Comparison of ENCODE assay signal across 1 cellular context in genomic region chr2:181891966-181892794, GRCh38.
TF ChIP-seq lines count a peak whose summit lies in the region.

No MANE protein-coding gene starts in this region.

TF ChIP-seq in HEK293, 187 proteins besides CTCF, POLR2A, EP300 and RAD21 (continued from another document):
- TF ChIP-seq PRDM2 (tag by site-specific recombination; IDR thresholded peaks at IDR 0.05; ENCODE audit: borderline replicate concordance) (no peak), ZNF544 (tag by site-specific recombination; IDR thresholded peaks at IDR 0.05) (no peak), ZNF433 (tag by site-specific recombination; IDR thresholded peaks at IDR 0.05; ENCODE audit: low read depth) (no peak), FEZF1 (tag by site-specific recombination; IDR thresholded peaks at IDR 0.05) (no peak), KLF16 (tag by site-specific recombination; IDR thresholded peaks at IDR 0.05) (peak; percentile 68; the same call in 1 of the 2 replicates), ZBTB17 (tag by site-specific recombination; IDR thresholded peaks at IDR 0.05) (peak; percentile 54), PRDM1 (tag by site-specific recombination; IDR thresholded peaks at IDR 0.05) (no peak), ZFP41 (tag by site-specific recombination; IDR thresholded peaks at IDR 0.05; ENCODE audit: borderline replicate concordance) (no peak), KLF7 (tag by site-specific recombination; IDR thresholded peaks at IDR 0.05; ENCODE audit: borderline replicate concordance) (no peak), ZNF394 (tag by site-specific recombination; IDR thresholded peaks at IDR 0.05; ENCODE audit: borderline replicate concordance) (no peak; the same call in 1 of the 2 replicates), ZNF311 (tag by site-specific recombination; IDR thresholded peaks at IDR 0.05; ENCODE audit: borderline replicate concordance) (no peak), ZNF610 (tag by site-specific recombination; IDR thresholded peaks at IDR 0.05; ENCODE audit: borderline replicate concordance) (no peak), ZNF274 (IDR thresholded peaks at IDR 0.05; ENCODE audit: low read length) (no peak), ZNF274 (tag by site-specific recombination; IDR thresholded peaks at IDR 0.05; ENCODE audit: borderline replicate concordance) (no peak), ZNF10 (tag by site-specific recombination; IDR thresholded peaks at IDR 0.05) (no peak), BCL6B (tag by site-specific recombination; IDR thresholded peaks at IDR 0.05) (no peak), ZNF555 (tag by site-specific recombination; conservative IDR thresholded peaks at IDR 0.05) (no peak), ZNF155 (tag by site-specific recombination; IDR thresholded peaks at IDR 0.05) (no peak), GLIS1 (tag by site-specific recombination; IDR thresholded peaks at IDR 0.05) (peak; percentile 61), ZNF112 (tag by site-specific recombination; IDR thresholded peaks at IDR 0.05) (no peak), ZNF664 (tag by site-specific recombination; IDR thresholded peaks at IDR 0.05) (no peak), ZNF416 (tag by site-specific recombination; IDR thresholded peaks at IDR 0.05) (no peak), HOXD13 (CRISPR knock-in tag; IDR thresholded peaks at IDR 0.05; ENCODE audit: borderline replicate concordance) (0 out of 2 replicates have a peak, but pooled peaks have one; percentile 13), ZNF174 (tag by site-specific recombination; IDR thresholded peaks at IDR 0.05) (no peak), ZNF561 (tag by site-specific recombination; IDR thresholded peaks at IDR 0.05; ENCODE audit: borderline replicate concordance) (0 out of 2 replicates have a peak, but pooled peaks have one; percentile 17), ZSCAN30 (tag by site-specific recombination; IDR thresholded peaks at IDR 0.05) (no peak), PATZ1 (tag by site-specific recombination; IDR thresholded peaks at IDR 0.05) (peak; percentile 59; the same call in 1 of the 2 replicates), ZNF426 (tag by site-specific recombination; IDR thresholded peaks at IDR 0.05) (no peak), ZNF530 (tag by site-specific recombination; IDR thresholded peaks at IDR 0.05; ENCODE audit: low read depth) (no peak), ZNF645 (tag by site-specific recombination; IDR thresholded peaks at IDR 0.05) (no peak), ZNF24 (tag by site-specific recombination; IDR thresholded peaks at IDR 0.05) (no peak), ZNF670 (tag by site-specific recombination; IDR thresholded peaks at IDR 0.05; ENCODE audit: low read depth) (no peak), ZNF175 (tag by site-specific recombination; IDR thresholded peaks at IDR 0.05) (no peak), ZBTB11 (tag by site-specific recombination; conservative IDR thresholded peaks at IDR 0.05; ENCODE audit: low read depth) (peak; percentile 60), KLF17 (tag by site-specific recombination; IDR thresholded peaks at IDR 0.05) (peak; percentile 41; the same call in 1 of the 2 replicates), ZNF335 (tag by site-specific recombination; conservative IDR thresholded peaks at IDR 0.05) (peak; percentile 73), OVOL3 (tag by site-specific recombination; IDR thresholded peaks at IDR 0.05) (no peak), ZXDB (tag by site-specific recombination; IDR thresholded peaks at IDR 0.05) (peak; percentile 38), RBAK (tag by site-specific recombination; IDR thresholded peaks at IDR 0.05) (no peak), ZNF549 (tag by site-specific recombination; IDR thresholded peaks at IDR 0.05) (no peak), ZNF146 (tag by site-specific recombination; IDR thresholded peaks at IDR 0.05) (no peak), ZNF473 (tag by site-specific recombination; IDR thresholded peaks at IDR 0.05) (no peak), ZNF19 (tag by site-specific recombination; IDR thresholded peaks at IDR 0.05; ENCODE audit: low read depth) (no peak), SALL2 (tag by site-specific recombination; IDR thresholded peaks at IDR 0.05; ENCODE audit: borderline replicate concordance) (no peak), GLI4 (tag by site-specific recombination; IDR thresholded peaks at IDR 0.05) (no peak), ZNF843 (tag by site-specific recombination; IDR thresholded peaks at IDR 0.05) (no peak), ZNF837 (tag by site-specific recombination; IDR thresholded peaks at IDR 0.05) (no peak), YY2 (tag by site-specific recombination; IDR thresholded peaks at IDR 0.05) (no peak), MEIS1 (CRISPR knock-in tag; IDR thresholded peaks at IDR 0.05; ENCODE audit: borderline replicate concordance) (no peak), ZNF302 (tag by site-specific recombination; IDR thresholded peaks at IDR 0.05; ENCODE audit: low read depth) (no peak), KLF9 (tag by site-specific recombination; IDR thresholded peaks at IDR 0.05; ENCODE audit: low read depth) (peak; percentile 19; the same call in 1 of the 2 replicates), ZNF488 (tag by site-specific recombination; IDR thresholded peaks at IDR 0.05) (no peak), ZNF324 (tag by site-specific recombination; IDR thresholded peaks at IDR 0.05) (no peak), ZNF510 (tag by site-specific recombination; IDR thresholded peaks at IDR 0.05; ENCODE audit: insufficient replicate concordance) (no peak), ZNF157 (tag by site-specific recombination; IDR thresholded peaks at IDR 0.05) (no peak), KLF8 (tag by site-specific recombination; IDR thresholded peaks at IDR 0.05) (peak; percentile 39; the same call in 1 of the 2 replicates), ZNF121 (tag by site-specific recombination; IDR thresholded peaks at IDR 0.05) (no peak), TCF7L2 (IDR thresholded peaks at IDR 0.05; ENCODE audit: borderline replicate concordance, low read depth, low read length) (no peak), SP7 (tag by site-specific recombination; IDR thresholded peaks at IDR 0.05) (0 out of 2 replicates have a peak, but pooled peaks have one; percentile 44), ZFP37 (tag by site-specific recombination; IDR thresholded peaks at IDR 0.05) (peak; percentile 70; the same call in 1 of the 2 replicates)
